In the genomic region with DNA sequence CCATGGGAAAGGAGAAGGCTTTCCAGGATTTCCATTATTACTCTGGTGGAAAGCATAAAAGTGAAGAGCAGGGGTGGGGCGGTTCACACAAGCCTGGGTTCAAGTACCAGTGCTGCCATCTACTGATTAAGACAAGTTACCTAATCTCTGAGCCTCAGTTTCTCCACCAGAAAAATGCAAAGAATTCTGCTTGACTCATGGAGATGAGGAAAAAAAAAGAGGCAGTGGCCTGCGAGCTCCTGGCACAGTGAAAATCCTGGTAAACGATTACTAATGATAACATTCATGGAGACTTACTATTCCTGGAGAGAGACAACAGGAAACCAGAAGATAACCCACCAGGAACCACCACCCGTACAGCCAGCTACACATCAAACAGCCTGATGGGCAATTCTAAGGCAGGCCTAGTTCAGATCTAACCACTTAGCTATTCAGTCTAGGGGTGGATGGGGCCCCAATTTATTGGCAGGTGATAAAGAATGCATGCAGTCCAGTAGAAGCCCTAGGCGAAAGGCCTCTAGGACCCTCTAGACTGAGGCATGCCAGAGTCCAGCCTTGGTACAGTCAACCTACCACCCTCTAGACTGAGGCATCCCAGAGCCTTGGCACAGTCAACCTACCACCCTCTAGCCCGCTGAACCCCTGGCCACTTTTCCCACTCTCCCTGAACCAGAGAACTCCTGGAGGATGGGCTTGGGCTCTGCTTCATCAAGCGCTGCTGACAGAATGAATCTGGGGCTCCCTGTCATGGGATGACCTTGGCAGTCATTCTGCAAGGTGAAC, we compare ENCODE assay signal across 10 cellular contexts. TPM values are rescaled to one million over a fixed set of nuclear protein-coding genes. Genes with fewer than 3 reads are reported as not detected.
DNase-seq lines count a peak whose midpoint lies in the region; FAIRE-seq and TF ChIP-seq lines count a peak whose summit lies in the region.
"Had no signal": no experiment of that assay in that cellular context is flagged by ENCODE, and none has a peak within 500 bp of the region (broad histone marks: within the 10 kb centered on the region; RNA-seq: fewer than 3 reads in every experiment).

No MANE protein-coding gene starts in this region.

- H3K4me2 ChIP-seq in OCI-LY1 (ENCODE audit: low read length), result no peak overlapping the region

- H3K27ac ChIP-seq in AG04450 (ENCODE audit: low read depth, low read length), result peak overlapping the region; percentile 100
- no peak overlapping the region for H3K27ac ChIP-seq in OCI-LY1 (ENCODE audit: low read depth, low read length, poor library complexity, severe bottlenecking)
- H3K27ac ChIP-seq in esophagus squamous epithelium, result peak overlapping the region; percentile 94 to 100 (median 97)
- peak overlapping the region in 1 of 2 donors; percentile 30 for H3K27ac ChIP-seq in small intestine (ENCODE audit: low read depth in 1 of 2, low read length in 1 of 2)

- no peak for TF ChIP-seq POLR2A in esophagus squamous epithelium (IDR thresholded peaks at IDR 0.05)

- POLR2A ChIA-PET in AG04450 (lab: Yijun Ruan, JAX), result interaction anchor here (0.7 to 7.0 kb wide), 10 partner anchors 7 to 114 kb away, joined by 3 to 72 read pairs (median 14); a partner anchor contains a TSS

- no peaks in the 10 kb centered on the region for H4K20me1 ChIP-seq in OCI-LY1 (ENCODE audit: insufficient read depth, low read length)

- H3K9me2 ChIP-seq in OCI-LY1 (ENCODE audit: low read depth, low read length), result no peaks in the 10 kb centered on the region

- H3F3A ChIP-seq in OCI-LY1 (ENCODE audit: insufficient read depth, low read length), result no peaks in the 10 kb centered on the region

- DNase-seq in AG04450 (ENCODE audit: low read depth, low spot score) (no peak), esophagus squamous epithelium (lab: John Stamatoyannopoulos, UW) (no peak), small intestine (no peak), NCI-H1694 (lab: John Stamatoyannopoulos, UW) (no peak)
- no peak for DNase-seq in stimulated activated CD4-positive, alpha-beta T cell treated with anti-CD3 and anti-CD28 coated beads, Interleukin-4, amount 100 ng/mL, for 4 hours
- DNase-seq in NK-92 treated with Interleukin-12 subunit alpha and Interleukin-12 subunit beta, amount 100 ng/mL, for 24 hours (lab: John Stamatoyannopoulos, UW), result no peak
- DNase-seq: SIG-M5 had no signal

- 57 to 67% methylated on average over 5 to 7 of the region's 7 CpGs for WGBS in esophagus squamous epithelium, 2 donors
- 61 to 75% (median 67%) methylated on average over 7 of the region's 7 CpGs for WGBS in small intestine, 3 donors

- FAIRE-seq in small intestine (lab: Jason Lieb, UNC), result no peak

- H3K9me3 ChIP-seq in AG04450 (ENCODE audit: control insufficient read depth, insufficient read depth, low read length) (peaks cover 8% of the 10 kb centered on the region; the same call in 1 of the 2 replicates), OCI-LY1 (ENCODE audit: low read length) (no peaks in the 10 kb centered on the region), esophagus squamous epithelium (no peaks in the 10 kb centered on the region), neuron (ENCODE audit: low read length) (no peaks in the 10 kb centered on the region), small intestine (ENCODE audit: control insufficient read depth, low read depth) (no peaks in the 10 kb centered on the region)

- no peaks in the 10 kb centered on the region for H3K79me2 ChIP-seq in OCI-LY1 (ENCODE audit: insufficient read depth, low read length)

- H2AFZ ChIP-seq in OCI-LY1 (ENCODE audit: low read length) (no peak overlapping the region), neuron (ENCODE audit: low read depth, low read length) (no peak overlapping the region)

- intact Hi-C loops in esophagus squamous epithelium (cut with DNase I), result no loop called here

- H3K36me3 ChIP-seq in OCI-LY1 (ENCODE audit: insufficient read depth, low read length) (no peaks in the 10 kb centered on the region), esophagus squamous epithelium (peaks cover 27 to 54% (median 37%) of the 10 kb centered on the region in 3 donors), neuron (ENCODE audit: insufficient read depth, low read length) (peaks cover 56% of the 10 kb centered on the region), small intestine (ENCODE audit: control insufficient read depth in 2 of 2, insufficient read depth in 2 of 2, low read length in 2 of 2) (peaks cover 0 to 6% of the 10 kb centered on the region in 2 donors)

- no peak overlapping the region for H3K9ac ChIP-seq in OCI-LY1 (ENCODE audit: low read length)

- TF ChIP-seq CTCF in AG04450 (IDR thresholded peaks at IDR 0.05; ENCODE audit: low read depth, low read length) (peak; percentile 7; the same call in 1 of the 2 replicates), OCI-LY1 (IDR thresholded peaks at IDR 0.05; ENCODE audit: low read length) (peak; percentile 18; the same call in 1 of the 2 replicates), esophagus squamous epithelium (IDR thresholded peaks at IDR 0.05) (no peak)

- CTCF ChIA-PET in AG04450 (lab: Charles Lee), result interaction anchor here (0.6 to 2.7 kb wide), 7 partner anchors 58 to 259 kb away, joined by 3 to 21 read pairs (median 6); no protein-coding TSS in a partner anchor

- no peaks in the 10 kb centered on the region for H3K4me1 ChIP-seq in OCI-LY1 (ENCODE audit: insufficient read depth, low read length, severe bottlenecking)
- peaks cover 32 to 93% (median 67%) of the 10 kb centered on the region in 3 donors for H3K4me1 ChIP-seq in esophagus squamous epithelium
- peaks cover 36% of the 10 kb centered on the region for H3K4me1 ChIP-seq in neuron (ENCODE audit: insufficient read depth, low read length)
- H3K4me1 ChIP-seq in small intestine (ENCODE audit: control insufficient read depth in 2 of 2, insufficient read depth in 1 of 2, low read depth in 1 of 2, low read length in 1 of 2), result peaks cover 7 to 15% of the 10 kb centered on the region in 2 donors

- peak overlapping the region; percentile 98 for H3K4me3 ChIP-seq in AG04450 (ENCODE audit: low read depth, low read length)
- H3K4me3 ChIP-seq in OCI-LY1 (ENCODE audit: low read depth, low read length, poor library complexity, severe bottlenecking), result no peak overlapping the region
- peak overlapping the region; percentile 64 to 81 (median 78) for H3K4me3 ChIP-seq in esophagus squamous epithelium
- H3K4me3 ChIP-seq in neuron (ENCODE audit: low read length), result peak overlapping the region; percentile 98
- no peak overlapping the region for H3K4me3 ChIP-seq in small intestine (ENCODE audit: low read depth in 1 of 2, low read length in 2 of 2)

- H3K27me3 ChIP-seq in AG04450 (ENCODE audit: control insufficient read depth, insufficient read depth, low read length) (no peaks in the 10 kb centered on the region), OCI-LY1 (ENCODE audit: insufficient read depth, low read length) (no peaks in the 10 kb centered on the region; the same call in none of the 2 replicates), esophagus squamous epithelium (peaks cover 0 to 24% (median 0%) of the 10 kb centered on the region in 4 donors), neuron (ENCODE audit: insufficient read depth, low read length) (peaks cover 4% of the 10 kb centered on the region), small intestine (ENCODE audit: control insufficient read depth in 2 of 2, insufficient read depth in 2 of 2, low read length in 2 of 2) (no peaks in the 10 kb centered on the region)

RNA-seq across cellular contexts. Expression of a gene that starts 2.5 kb away (rescaled TPM):
- polyA plus RNA-seq in AG04450 (2011; rRNA removed), result 74.5 and 78.9 TPM in 2 replicates
- polyA minus RNA-seq in AG04450 (2011; rRNA and poly(A)+ RNA removed), result 111 and 136 TPM in 2 replicates
- 10 to 100 TPM; 54.5 to 99.0 (median 59.1) TPM for total RNA-seq in esophagus squamous epithelium
- polyA plus RNA-seq in small intestine, result 10 to 100 TPM in 1 of 3 donors, 1 to 10 TPM in 2; 6.7 to 11.5 (median 9.2) TPM
- polyA plus RNA-seq: IgD-negative memory B cell had no signal

Comparison
In these comparisons a context has a peak if more than half of its experiments do, and no peak if none do; other contexts are left out.
1. H3K4me3 ChIP-seq: peak in AG04450 (single experiment), esophagus squamous epithelium (4 of 4) and neuron (single experiment); none in OCI-LY1 (single experiment) and small intestine (0 of 2).
2. CTCF ChIP-seq: peak in AG04450 (single experiment) and OCI-LY1 (single experiment); none in esophagus squamous epithelium (0 of 6).